9 cellular contexts compared by ENCODE assay signal in genomic region chr1:109895720-109896504, GRCh38. TPM values are rescaled to one million over a fixed set of nuclear protein-coding genes. Genes with fewer than 3 reads are reported as not detected.
DNase-seq lines count a peak whose midpoint lies in the region; ATAC-seq and TF ChIP-seq lines count a peak whose summit lies in the region.
"Had no signal": no experiment of that assay in that cellular context is flagged by ENCODE, and none has a peak within 500 bp of the region (broad histone marks: within the 10 kb centered on the region; RNA-seq: fewer than 3 reads in every experiment).

No MANE protein-coding gene starts in this region.

- no peak overlapping the region for H2BK20ac ChIP-seq in H9 (ENCODE audit: low read depth, low read length, poor library complexity, severe bottlenecking)

- no peak overlapping the region for H3K27ac Mint-ChIP-seq in central memory CD8-positive, alpha-beta T cell (ENCODE audit: low read depth)
- H3K27ac Mint-ChIP-seq in H9: no peak overlapping the region
- H3K27ac Mint-ChIP-seq: activated T-helper 2 cell treated with anti-CD3 and anti-CD28 coated beads, Interferon-gamma antibody, Interleukin-2, Interleukin-4, amounts not matched to agents 10 μg/mL and 5 μg/mL and 100 μg/mL, durations not matched to agents 14 hours and 24 hours and 36 hours had no signal

- no peak overlapping the region for H3K9ac ChIP-seq in H9 (ENCODE audit: extremely low read depth, insufficient read length, low read length)

- H2BK15ac ChIP-seq in H9 (ENCODE audit: low read depth, low read length): no peak overlapping the region

- no peak overlapping the region for H4K8ac ChIP-seq in H9 (replicated peaks; ENCODE audit: insufficient read length, low read depth, low read length)

- no peaks in the 10 kb centered on the region for H4K20me1 ChIP-seq in H9 (ENCODE audit: control insufficient read depth, insufficient read depth, insufficient read length)

- H3K4me3 ChIP-seq in mesodermal cell (ENCODE audit: extremely low read depth, insufficient read depth, low read length, poor library complexity, severe bottlenecking): no peak overlapping the region
- H3K4me3 ChIP-seq in H7 (ENCODE audit: insufficient read depth, low read depth, low read length): no peak overlapping the region

- no peak overlapping the region for H3K4me3 Mint-ChIP-seq in central memory CD8-positive, alpha-beta T cell
- no peak overlapping the region for H3K4me3 Mint-ChIP-seq in H9

- no peak overlapping the region for H4K91ac ChIP-seq in H9 (ENCODE audit: insufficient read length, low read depth, low read length)

- no peaks in the 10 kb centered on the region for H3K23me2 ChIP-seq in H9 (ENCODE audit: insufficient read length, low read depth, low read length, poor library complexity, severe bottlenecking)

- no peaks in the 10 kb centered on the region for H3K27me3 Mint-ChIP-seq in central memory CD8-positive, alpha-beta T cell
- peaks cover 2% of the 10 kb centered on the region; the same call in 1 of the 2 replicates for H3K27me3 Mint-ChIP-seq in H9 (ENCODE audit: low read depth)

- H3K36me3 Mint-ChIP-seq in central memory CD8-positive, alpha-beta T cell (ENCODE audit: insufficient read depth): no peaks in the 10 kb centered on the region
- no peaks in the 10 kb centered on the region for H3K36me3 Mint-ChIP-seq in H9 (ENCODE audit: insufficient read depth in 1 of 3, low read depth in 3 of 3)

- TF ChIP-seq CTCF in H9 (conservative IDR thresholded peaks at IDR 0.05): no peak

- H3K4me1 ChIP-seq in mesodermal cell (ENCODE audit: control insufficient read depth, insufficient read depth, low read length, poor library complexity, severe bottlenecking) (peaks cover 44% of the 10 kb centered on the region), H9 (ENCODE audit: insufficient read depth, low read length) (no peaks in the 10 kb centered on the region)

- whole genome bisulfite sequencing in mesodermal cell (ENCODE audit: insufficient coverage in 2 of 2), 2 experiments: 75 to 78% methylated on average over 13 of the region's 16 CpGs
- no CpG with 5 or more reads among the region's 16 CpGs for WGBS in H9 (ENCODE audit: extremely low coverage, insufficient read length, low lambda C conversion rate)

- H3K27me3 ChIP-seq in H9 (ENCODE audit: insufficient read depth, low read length) (no peaks in the 10 kb centered on the region), H7 (ENCODE audit: control insufficient read depth, insufficient read depth, low read length) (no peaks in the 10 kb centered on the region; the same call in 1 of the 2 replicates)

- DNase-seq in AML-193 (lab: John Stamatoyannopoulos, UW) (peak; percentile 11 to 22), MV-4-11 (lab: John Stamatoyannopoulos, UW) (peak; percentile 70), H9 (no peak), H7 (no peak)
- DNase-seq in central memory CD8-positive, alpha-beta T cell (ENCODE audit: low spot score in 2 of 2): no peak
- DNase-seq in stimulated activated CD4-positive, alpha-beta T cell treated with anti-CD3 and anti-CD28 coated beads, Interleukin-4, amount 100 ng/mL, for 1 hour: no peak

- H3K36me3 ChIP-seq in mesodermal cell (ENCODE audit: control insufficient read depth, insufficient read depth, low read length): no peaks in the 10 kb centered on the region
- H3K36me3 ChIP-seq in H7 (replicated peaks; ENCODE audit: control insufficient read depth, insufficient read depth, low read length): no peaks in the 10 kb centered on the region

- H3K27ac ChIP-seq in mesodermal cell (ENCODE audit: low read depth, low read length, severe bottlenecking) (peak overlapping the region; percentile 23), H9 (ENCODE audit: insufficient read length, low read depth, low read length) (no peak overlapping the region)

- H2BK12ac ChIP-seq in H9 (ENCODE audit: insufficient read length, low read depth, low read length): no peak overlapping the region

- no peak overlapping the region for H3K23ac ChIP-seq in H9 (ENCODE audit: insufficient read length, low read depth, low read length)

- no peak overlapping the region for H3K4ac ChIP-seq in H9 (ENCODE audit: low read depth, low read length)

- H3T11ph ChIP-seq in H9 (ENCODE audit: low read length): no peak overlapping the region

- H3K56ac ChIP-seq in H9 (ENCODE audit: insufficient read length, low read depth, low read length): no peak overlapping the region

- peaks cover 6% of the 10 kb centered on the region for H3K4me1 Mint-ChIP-seq in central memory CD8-positive, alpha-beta T cell
- peaks cover 2 to 3% of the 10 kb centered on the region in 2 experiments; a peak in 2 of 4 replicates for H3K4me1 Mint-ChIP-seq in H9

- H4K5ac ChIP-seq in H9 (ENCODE audit: insufficient read length, low read depth, low read length): no peak overlapping the region

- H3K9me3 ChIP-seq in mesodermal cell (ENCODE audit: control insufficient read depth, low read length) (no peaks in the 10 kb centered on the region), H9 (ENCODE audit: control insufficient read depth, low read depth, low read length) (no peaks in the 10 kb centered on the region)

- H3K79me2 ChIP-seq in H9 (ENCODE audit: insufficient read depth, low read length): no peaks in the 10 kb centered on the region

- no peak overlapping the region for H3K18ac ChIP-seq in H9 (ENCODE audit: insufficient read length, low read depth, low read length)

- H2AK5ac ChIP-seq in H9 (ENCODE audit: insufficient read length, low read length): no peak overlapping the region

- H2BK120ac ChIP-seq in H9 (ENCODE audit: low read depth, low read length, poor library complexity, severe bottlenecking): no peak overlapping the region

- no peaks in the 10 kb centered on the region for H3K9me3 Mint-ChIP-seq in central memory CD8-positive, alpha-beta T cell
- H3K9me3 Mint-ChIP-seq in H9: no peaks in the 10 kb centered on the region
- H3K9me3 Mint-ChIP-seq: activated T-helper 2 cell treated with anti-CD3 and anti-CD28 coated beads, Interferon-gamma antibody, Interleukin-2, Interleukin-4, amounts not matched to agents 10 μg/mL and 5 μg/mL and 100 μg/mL, durations not matched to agents 14 hours and 24 hours and 36 hours had no signal

- no peak overlapping the region for H3K14ac ChIP-seq in H9 (ENCODE audit: insufficient read depth, low read length)

- no peak overlapping the region for H2BK5ac ChIP-seq in H9 (ENCODE audit: insufficient read length, low read length)

- H2AFZ ChIP-seq in H9 (ENCODE audit: low read length): no peak overlapping the region

- peak; percentile 36 for ATAC-seq in central memory CD8-positive, alpha-beta T cell (replicated peaks; ENCODE audit: extremely low read depth, poor library complexity, severe bottlenecking)
- ATAC-seq in GM21360 (IDR thresholded peaks at IDR 0.05; ENCODE audit: unreplicated experiment): no peak

- H3K4me2 ChIP-seq in H9 (ENCODE audit: insufficient read depth, insufficient read length, low read length): no peak overlapping the region

- no peaks in the 10 kb centered on the region for H3K79me1 ChIP-seq in H9 (ENCODE audit: insufficient read depth, low read depth, low read length, poor library complexity, severe bottlenecking)

RNA-seq across cellular contexts. Expression of gene CSF1, which starts 14.7 kb away (rescaled TPM):
- 19.1 TPM for polyA plus RNA-seq in mesodermal cell (2013, experiment 1 of 2)
- polyA plus RNA-seq in mesodermal cell (2013, experiment 2 of 2): 18.8 TPM
- total RNA-seq in H9 (2021): 2.3 and 3.2 TPM in 2 replicates
- total RNA-seq in H7 (2014; rRNA removed; shearing (Covaris generic)): 5.5 and 6.9 TPM in 2 replicates

Comparison
In these comparisons a context has a peak if more than half of its experiments do, and no peak if none do; other contexts are left out.
1. DNase-seq: peak in AML-193 (2 of 2) and MV-4-11 (single experiment); none in central memory CD8-positive, alpha-beta T cell (0 of 2), H9 (single experiment), stimulated activated CD4-positive, alpha-beta T cell treated with anti-CD3 and anti-CD28 coated beads, Interleukin-4, amount 100 ng/mL, for 1 hour (single experiment) and H7 (single experiment).